ENCODE assay signal across 8 cellular contexts in genomic region chr5:54895816-54896341, GRCh38.
DNase-seq lines count a peak whose midpoint lies in the region; ATAC-seq and TF ChIP-seq lines count a peak whose summit lies in the region.

No MANE protein-coding gene starts in this region.

- DNase-seq in AG08396 (ENCODE audit: low spot score) (peak; percentile 39), ELF-1 (ENCODE audit: low read depth, low spot score) (peak; percentile 20), NCI-H524 treated with DMSO at 0.1 percent for 48 hours (lab: John Stamatoyannopoulos, UW) (peak; percentile 3), choroid plexus epithelial cell (ENCODE audit: low read depth) (peak; percentile 84), midbrain (lab: John Stamatoyannopoulos, UW) (peak; percentile 59), COLO829 (ENCODE audit: low spot score) (no peak), activated gamma-delta T cell (lab: John Stamatoyannopoulos, UW) (no peak)

- H3K4me3 ChIP-seq in choroid plexus epithelial cell (ENCODE audit: low read depth, low read length): no peak overlapping the region

- TF ChIP-seq CTCF in choroid plexus epithelial cell (conservative IDR thresholded peaks at IDR 0.05; ENCODE audit: low read depth, low read length): peak; percentile 77

- no peak for ATAC-seq in GM19452 (IDR thresholded peaks at IDR 0.05; ENCODE audit: unreplicated experiment)

Comparison
In these comparisons a context has a peak if more than half of its experiments do, and no peak if none do; other contexts are left out.
1. DNase-seq: peak in AG08396 (single experiment), ELF-1 (single experiment), NCI-H524 treated with DMSO at 0.1 percent for 48 hours (single experiment), choroid plexus epithelial cell (single experiment) and midbrain (single experiment); none in COLO829 (single experiment) and activated gamma-delta T cell (single experiment).